ENCODE assay signal across 1 cellular context in genomic region chr1:31467005-31467674, GRCh38.
TF ChIP-seq lines count a peak whose summit lies in the region.

No MANE protein-coding gene starts in this region.

TF ChIP-seq in HCT116, 20 proteins besides CTCF, POLR2A, EP300 and RAD21:
- TF ChIP-seq TCF7L2 (IDR thresholded peaks at IDR 0.05; ENCODE audit: borderline replicate concordance, extremely low read depth, insufficient read depth, insufficient read length) = no peak
- TF ChIP-seq CBX3 (IDR thresholded peaks at IDR 0.05; ENCODE audit: low read depth) = peak; percentile 71
